Comparison of ENCODE assay signal across 1 cellular context in the genomic region with DNA sequence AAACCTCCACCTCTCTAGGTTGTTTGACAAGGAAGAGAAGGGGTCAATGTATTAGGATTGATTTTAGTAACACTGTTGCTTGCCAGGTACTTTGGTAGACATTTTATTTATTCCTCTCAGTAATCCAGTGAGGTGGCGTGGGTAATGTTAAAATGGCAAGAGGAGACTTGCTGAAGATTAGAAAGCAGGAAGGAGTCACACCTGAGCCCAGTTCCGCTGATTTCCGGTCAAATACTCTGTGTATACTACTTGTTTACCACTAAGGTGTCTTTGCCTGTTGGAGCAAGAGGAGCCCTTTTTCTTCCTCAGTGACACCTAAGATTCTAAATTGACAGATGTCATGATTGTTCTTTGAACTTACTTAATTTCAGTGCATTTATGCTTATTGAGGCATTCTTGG.
TF ChIP-seq lines count a peak whose summit lies in the region.

No MANE protein-coding gene starts in this region.

TF ChIP-seq in HCT116, 20 proteins besides CTCF, POLR2A, EP300 and RAD21:
- TF ChIP-seq EZH2phosphoT487 (IDR thresholded peaks at IDR 0.05; ENCODE audit: borderline replicate concordance) (no peak), POLR2AphosphoS5 (IDR thresholded peaks at IDR 0.05; ENCODE audit: low read depth, low read length) (no peak), SRF (IDR thresholded peaks at IDR 0.05; ENCODE audit: low read depth) (no peak), ZFX (IDR thresholded peaks at IDR 0.05) (no peak), CEBPB (IDR thresholded peaks at IDR 0.05; ENCODE audit: low read depth) (no peak), FOSL1 (IDR thresholded peaks at IDR 0.05; ENCODE audit: low read depth) (no peak), ZBTB33 (IDR thresholded peaks at IDR 0.05; ENCODE audit: extremely low read depth, insufficient replicate concordance, low read length) (no peak), ATF3 (IDR thresholded peaks at IDR 0.05) (no peak), ZNF274 (IDR thresholded peaks at IDR 0.05; ENCODE audit: low read depth, low read length) (no peak), SP1 (IDR thresholded peaks at IDR 0.05; ENCODE audit: low read depth) (no peak), EZH2 (IDR thresholded peaks at IDR 0.05) (no peak), YY1 (IDR thresholded peaks at IDR 0.05; ENCODE audit: extremely low read depth, insufficient replicate concordance, low read depth, low read length) (no peak), JUND (IDR thresholded peaks at IDR 0.05) (no peak), ELF1 (IDR thresholded peaks at IDR 0.05; ENCODE audit: borderline replicate concordance, low read depth) (no peak), TCF7L2 (IDR thresholded peaks at IDR 0.05; ENCODE audit: borderline replicate concordance, extremely low read depth, insufficient read depth, insufficient read length) (no peak), EGR1 (IDR thresholded peaks at IDR 0.05; ENCODE audit: low read depth) (no peak), SIN3A (IDR thresholded peaks at IDR 0.05; ENCODE audit: low read depth) (no peak), CBX3 (IDR thresholded peaks at IDR 0.05; ENCODE audit: low read depth) (no peak)
- TF ChIP-seq, protein P1, sequence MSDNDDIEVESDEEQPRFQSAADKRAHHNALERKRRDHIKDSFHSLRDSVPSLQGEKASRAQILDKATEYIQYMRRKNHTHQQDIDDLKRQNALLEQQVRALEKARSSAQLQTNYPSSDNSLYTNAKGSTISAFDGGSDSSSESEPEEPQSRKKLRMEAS (IDR thresholded peaks at IDR 0.05): no peak
- TF ChIP-seq, protein P2, sequence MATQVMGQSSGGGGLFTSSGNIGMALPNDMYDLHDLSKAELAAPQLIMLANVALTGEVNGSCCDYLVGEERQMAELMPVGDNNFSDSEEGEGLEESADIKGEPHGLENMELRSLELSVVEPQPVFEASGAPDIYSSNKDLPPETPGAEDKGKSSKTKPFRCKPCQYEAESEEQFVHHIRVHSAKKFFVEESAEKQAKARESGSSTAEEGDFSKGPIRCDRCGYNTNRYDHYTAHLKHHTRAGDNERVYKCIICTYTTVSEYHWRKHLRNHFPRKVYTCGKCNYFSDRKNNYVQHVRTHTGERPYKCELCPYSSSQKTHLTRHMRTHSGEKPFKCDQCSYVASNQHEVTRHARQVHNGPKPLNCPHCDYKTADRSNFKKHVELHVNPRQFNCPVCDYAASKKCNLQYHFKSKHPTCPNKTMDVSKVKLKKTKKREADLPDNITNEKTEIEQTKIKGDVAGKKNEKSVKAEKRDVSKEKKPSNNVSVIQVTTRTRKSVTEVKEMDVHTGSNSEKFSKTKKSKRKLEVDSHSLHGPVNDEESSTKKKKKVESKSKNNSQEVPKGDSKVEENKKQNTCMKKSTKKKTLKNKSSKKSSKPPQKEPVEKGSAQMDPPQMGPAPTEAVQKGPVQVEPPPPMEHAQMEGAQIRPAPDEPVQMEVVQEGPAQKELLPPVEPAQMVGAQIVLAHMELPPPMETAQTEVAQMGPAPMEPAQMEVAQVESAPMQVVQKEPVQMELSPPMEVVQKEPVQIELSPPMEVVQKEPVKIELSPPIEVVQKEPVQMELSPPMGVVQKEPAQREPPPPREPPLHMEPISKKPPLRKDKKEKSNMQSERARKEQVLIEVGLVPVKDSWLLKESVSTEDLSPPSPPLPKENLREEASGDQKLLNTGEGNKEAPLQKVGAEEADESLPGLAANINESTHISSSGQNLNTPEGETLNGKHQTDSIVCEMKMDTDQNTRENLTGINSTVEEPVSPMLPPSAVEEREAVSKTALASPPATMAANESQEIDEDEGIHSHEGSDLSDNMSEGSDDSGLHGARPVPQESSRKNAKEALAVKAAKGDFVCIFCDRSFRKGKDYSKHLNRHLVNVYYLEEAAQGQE (IDR thresholded peaks at IDR 0.05; ENCODE audit: low read depth): no peak
